ENCODE assay signal across 8 cellular contexts in the genomic region with DNA sequence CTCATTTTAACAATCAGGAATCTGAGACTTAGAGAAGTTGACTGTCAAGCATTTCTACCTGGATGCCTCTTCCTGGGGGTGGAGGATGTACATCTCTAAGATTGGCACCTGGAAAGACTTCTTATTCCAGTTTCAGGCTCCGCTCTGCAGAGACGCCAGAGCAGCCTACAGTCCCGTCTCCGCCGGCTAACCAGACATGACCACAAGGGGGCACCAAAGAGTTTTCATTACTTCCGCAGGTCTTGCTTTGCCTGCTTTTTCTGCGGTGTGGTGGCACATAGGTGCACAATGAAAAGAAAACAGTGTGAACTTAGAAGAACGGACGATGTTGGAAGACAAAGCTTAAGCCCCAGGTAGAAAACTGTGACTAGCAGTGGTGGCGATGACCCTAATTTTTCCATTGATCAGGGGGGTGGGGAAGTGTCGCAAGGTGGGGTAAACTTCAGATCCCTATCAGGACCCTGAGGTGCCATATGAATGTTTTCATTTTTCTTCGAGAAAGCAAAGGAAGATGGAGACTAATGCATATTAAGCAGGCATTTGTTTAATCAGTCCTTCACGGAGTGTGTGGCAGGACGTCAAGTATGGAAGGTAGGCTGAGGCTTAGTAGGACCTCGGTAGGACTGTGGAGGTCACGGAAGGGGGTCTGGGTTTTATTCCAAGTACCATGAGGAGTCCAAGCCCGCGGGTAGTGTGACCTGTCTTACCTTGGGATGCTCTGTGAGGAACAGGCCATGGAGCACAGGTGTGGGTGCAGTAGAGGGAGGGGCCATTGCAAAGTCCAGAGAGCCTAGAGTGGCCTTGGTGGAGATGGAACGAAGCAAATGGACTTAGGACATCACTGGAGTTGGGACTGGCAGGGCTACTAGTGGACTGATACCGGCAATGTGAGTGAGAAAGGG.
DNase-seq lines count a peak whose midpoint lies in the region; ATAC-seq and TF ChIP-seq lines count a peak whose summit lies in the region.

No MANE protein-coding gene starts in this region.

- DNase-seq in AML-193 (lab: John Stamatoyannopoulos, UW): peak; percentile 42 to 47
- DNase-seq in NOMO-1 treated with DMSO at 0.1 percent for 48 hours (lab: John Stamatoyannopoulos, UW; ENCODE audit: unreplicated experiment): peak; percentile 50
- DNase-seq in activated CD8-positive, alpha-beta memory T cell treated with anti-CD3 and anti-CD28 coated beads, Interleukin-2, amount 50 U/mL, for 48 hours: peak; percentile 87
- peak; percentile 92 for DNase-seq in esophagus muscularis mucosa (ENCODE audit: extremely low spot score)
- DNase-seq in naive thymus-derived CD8-positive, alpha-beta T cell: peak; percentile 32 to 81 (median 63)

- peak overlapping the region in 1 of 10 donors; percentile 1 for H3K27ac Mint-ChIP-seq in naive thymus-derived CD8-positive, alpha-beta T cell
- no peak overlapping the region for H3K27ac Mint-ChIP-seq in stimulated activated memory B cell treated with anti-CD40 and anti-IgM and Interleukin-4, amounts not matched to agents 10 μg/mL and 1 μg/mL and 100 μg/mL, for 72 hours

- intact Hi-C loops in esophagus muscularis mucosa (cut with DNase I): loop anchor here (10.0 kb wide), 1 partner anchor 344 kb away; no protein-coding TSS in a partner anchor

- TF ChIP-seq CTCF in esophagus muscularis mucosa (IDR thresholded peaks at IDR 0.05): peak; percentile 63 to 91 (median 78)

- H3K4me1 Mint-ChIP-seq in naive thymus-derived CD8-positive, alpha-beta T cell: peaks cover 4 to 17% (median 9%) of the 10 kb centered on the region in 4 donors
- H3K4me1 Mint-ChIP-seq in stimulated activated memory B cell treated with anti-CD40 and anti-IgM and Interleukin-4, amounts not matched to agents 10 μg/mL and 1 μg/mL and 100 μg/mL, for 72 hours: peaks cover 8% of the 10 kb centered on the region

- H3K27ac ChIP-seq in esophagus muscularis mucosa (replicated peaks in 1 of 4): no peak overlapping the region

- peaks cover 10 to 31% (median 16%) of the 10 kb centered on the region in 5 donors for H3K27me3 Mint-ChIP-seq in naive thymus-derived CD8-positive, alpha-beta T cell
- peaks cover 25% of the 10 kb centered on the region for H3K27me3 Mint-ChIP-seq in stimulated activated memory B cell treated with anti-CD40 and anti-IgM and Interleukin-4, amounts not matched to agents 10 μg/mL and 1 μg/mL and 100 μg/mL, for 72 hours

- peak; percentile 81 for ATAC-seq in GM18907 (IDR thresholded peaks at IDR 0.05; ENCODE audit: unreplicated experiment)
- ATAC-seq in HG03520 (IDR thresholded peaks at IDR 0.05; ENCODE audit: unreplicated experiment): peak; percentile 78
- ATAC-seq in naive thymus-derived CD8-positive, alpha-beta T cell: peak; percentile 73 to 77
- peak; percentile 59 for ATAC-seq in stimulated activated memory B cell treated with anti-CD40 and anti-IgM and Interleukin-4, amounts not matched to agents 10 μg/mL and 1 μg/mL and 100 μg/mL, for 72 hours

- POLR2A ChIA-PET in naive thymus-derived CD8-positive, alpha-beta T cell (lab: Charles Lee): no interaction called here

- TF ChIP-seq POLR2A in esophagus muscularis mucosa (IDR thresholded peaks at IDR 0.05; ENCODE audit: low read depth): no peak

- H3K9me3 Mint-ChIP-seq in naive thymus-derived CD8-positive, alpha-beta T cell: peaks cover 0 to 2% (median 0%) of the 10 kb centered on the region in 9 donors
- H3K9me3 Mint-ChIP-seq in stimulated activated memory B cell treated with anti-CD40 and anti-IgM and Interleukin-4, amounts not matched to agents 10 μg/mL and 1 μg/mL and 100 μg/mL, for 72 hours: peaks cover 2% of the 10 kb centered on the region

- no peaks in the 10 kb centered on the region for H3K36me3 ChIP-seq in esophagus muscularis mucosa

- peaks cover 0 to 7% (median 0%) of the 10 kb centered on the region in 4 donors for H3K4me1 ChIP-seq in esophagus muscularis mucosa

- H3K36me3 Mint-ChIP-seq in naive thymus-derived CD8-positive, alpha-beta T cell: no peaks in the 10 kb centered on the region
- H3K36me3 Mint-ChIP-seq in stimulated activated memory B cell treated with anti-CD40 and anti-IgM and Interleukin-4, amounts not matched to agents 10 μg/mL and 1 μg/mL and 100 μg/mL, for 72 hours: no peaks in the 10 kb centered on the region

- H3K4me3 Mint-ChIP-seq in naive thymus-derived CD8-positive, alpha-beta T cell: peak overlapping the region in 2 of 10 donors; percentile 6 to 9
- H3K4me3 Mint-ChIP-seq in stimulated activated memory B cell treated with anti-CD40 and anti-IgM and Interleukin-4, amounts not matched to agents 10 μg/mL and 1 μg/mL and 100 μg/mL, for 72 hours: no peak overlapping the region

- H3K4me3 ChIP-seq in esophagus muscularis mucosa: no peak overlapping the region

- H3K9me3 ChIP-seq in esophagus muscularis mucosa: no peaks in the 10 kb centered on the region

- WGBS in esophagus muscularis mucosa: 46% methylated on average over 20 of the region's 20 CpGs

- H3K27me3 ChIP-seq in esophagus muscularis mucosa: peaks cover 0 to 23% (median 0%) of the 10 kb centered on the region in 4 donors

- no peak for TF ChIP-seq EP300 in esophagus muscularis mucosa (IDR thresholded peaks at IDR 0.05)
